ENCODE assay signal across 8 cellular contexts in the genomic region with DNA sequence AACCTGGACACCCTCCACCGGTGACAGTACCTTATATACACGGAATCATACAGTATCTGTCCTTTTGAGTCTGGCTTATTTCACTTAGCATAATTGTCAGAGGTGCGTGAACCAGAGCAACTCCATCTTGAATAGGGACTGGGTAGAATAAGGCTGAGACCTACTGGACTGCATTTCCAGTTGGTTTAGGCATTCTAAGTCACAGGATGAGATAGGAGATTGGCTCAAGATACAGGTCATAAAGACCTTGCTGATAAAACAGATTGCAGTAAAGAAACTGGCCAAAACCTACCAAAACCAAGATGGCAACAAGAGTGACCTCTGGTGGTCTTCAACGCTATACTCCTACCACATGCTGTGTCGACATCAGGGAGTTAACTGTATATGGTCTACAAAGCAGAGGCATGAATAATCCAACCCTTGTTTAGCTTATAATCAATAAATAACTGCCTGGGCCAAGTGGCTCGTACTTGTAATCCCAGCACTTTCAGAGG. TPM values are rescaled to one million over a fixed set of nuclear protein-coding genes. Genes with fewer than 3 reads are reported as not detected.
DNase-seq lines count a peak whose midpoint lies in the region; ATAC-seq and TF ChIP-seq lines count a peak whose summit lies in the region.

No MANE protein-coding gene starts in this region.

- peaks cover 19% of the 10 kb centered on the region for H3K4me1 ChIP-seq in suprapubic skin

- H3K36me3 Mint-ChIP-seq in activated T-helper 2 cell treated with anti-CD3 and anti-CD28 coated beads, Interferon-gamma antibody, Interleukin-2, Interleukin-4, amounts not matched to agents 10 μg/mL and 5 μg/mL and 100 μg/mL, durations not matched to agents 14 hours and 24 hours and 36 hours (ENCODE audit: low read depth) = peaks cover 30% of the 10 kb centered on the region
- H3K36me3 Mint-ChIP-seq in memory B cell = peaks cover 4% of the 10 kb centered on the region

- H3K9me3 ChIP-seq in suprapubic skin = no peaks in the 10 kb centered on the region

- no peaks in the 10 kb centered on the region for H3K27me3 ChIP-seq in suprapubic skin

- TF ChIP-seq EP300 in suprapubic skin (IDR thresholded peaks at IDR 0.05) = no peak

- H3K4me3 Mint-ChIP-seq in activated T-helper 2 cell treated with anti-CD3 and anti-CD28 coated beads, Interferon-gamma antibody, Interleukin-2, Interleukin-4, amounts not matched to agents 10 μg/mL and 5 μg/mL and 100 μg/mL, durations not matched to agents 14 hours and 24 hours and 36 hours (ENCODE audit: low read depth) = no peak overlapping the region
- H3K4me3 Mint-ChIP-seq in memory B cell = peak overlapping the region; percentile 2

- intact Hi-C loops in activated T-helper 2 cell treated with anti-CD3 and anti-CD28 coated beads, Interferon-gamma antibody, Interleukin-2, Interleukin-4, amounts not matched to agents 10 μg/mL and 5 μg/mL and 100 μg/mL, durations not matched to agents 14 hours and 24 hours and 36 hours (cut with micrococcal nuclease) = loop anchor here (5.0 kb wide), 1 partner anchor 45 kb away; a partner anchor contains a TSS

- WGBS in suprapubic skin = 47% methylated on average over 6 of the region's 6 CpGs

- DNase-seq in NCI-H2171 treated with DMSO at 0.1 percent for 48 hours (lab: John Stamatoyannopoulos, UW) (peak; percentile 14), NCI-H2171 (lab: John Stamatoyannopoulos, UW) (no peak), MV-4-11 (lab: John Stamatoyannopoulos, UW) (peak; percentile 69), memory B cell (ENCODE audit: low spot score in 2 of 2) (no peak), suprapubic skin (ENCODE audit: low spot score in 2 of 2) (no peak), HuH-7 (ENCODE audit: low spot score) (no peak)
- no peak for DNase-seq in activated T-helper 2 cell treated with anti-CD3 and anti-CD28 coated beads, Interferon-gamma antibody, Interleukin-2, Interleukin-4, amounts not matched to agents 10 μg/mL and 5 μg/mL and 100 μg/mL, durations not matched to agents 14 hours and 24 hours and 36 hours (ENCODE audit: low spot score)
- no peak for DNase-seq in stimulated activated CD4-positive, alpha-beta T cell treated with anti-CD3 and anti-CD28 coated beads, Interleukin-4, amount 100 ng/mL, for 4 hours

- H3K27me3 Mint-ChIP-seq in activated T-helper 2 cell treated with anti-CD3 and anti-CD28 coated beads, Interferon-gamma antibody, Interleukin-2, Interleukin-4, amounts not matched to agents 10 μg/mL and 5 μg/mL and 100 μg/mL, durations not matched to agents 14 hours and 24 hours and 36 hours (ENCODE audit: low read depth) = no peaks in the 10 kb centered on the region
- no peaks in the 10 kb centered on the region for H3K27me3 Mint-ChIP-seq in memory B cell

- no peak for TF ChIP-seq CTCF in suprapubic skin (IDR thresholded peaks at IDR 0.05)

- ATAC-seq in memory B cell (ENCODE audit: low read depth) = no peak

- H3K27ac Mint-ChIP-seq in activated T-helper 2 cell treated with anti-CD3 and anti-CD28 coated beads, Interferon-gamma antibody, Interleukin-2, Interleukin-4, amounts not matched to agents 10 μg/mL and 5 μg/mL and 100 μg/mL, durations not matched to agents 14 hours and 24 hours and 36 hours = peak overlapping the region; percentile 97
- peak overlapping the region; percentile 64 for H3K27ac Mint-ChIP-seq in memory B cell

- no peaks in the 10 kb centered on the region for H3K36me3 ChIP-seq in suprapubic skin

- no peak overlapping the region for H3K4me3 ChIP-seq in suprapubic skin

- peaks cover 28% of the 10 kb centered on the region for H3K4me1 Mint-ChIP-seq in activated T-helper 2 cell treated with anti-CD3 and anti-CD28 coated beads, Interferon-gamma antibody, Interleukin-2, Interleukin-4, amounts not matched to agents 10 μg/mL and 5 μg/mL and 100 μg/mL, durations not matched to agents 14 hours and 24 hours and 36 hours (ENCODE audit: low read depth)
- H3K4me1 Mint-ChIP-seq in memory B cell = peaks cover 6% of the 10 kb centered on the region

- H3K9me3 Mint-ChIP-seq in activated T-helper 2 cell treated with anti-CD3 and anti-CD28 coated beads, Interferon-gamma antibody, Interleukin-2, Interleukin-4, amounts not matched to agents 10 μg/mL and 5 μg/mL and 100 μg/mL, durations not matched to agents 14 hours and 24 hours and 36 hours = no peaks in the 10 kb centered on the region
- no peaks in the 10 kb centered on the region for H3K9me3 Mint-ChIP-seq in memory B cell

- no peak overlapping the region for H3K27ac ChIP-seq in suprapubic skin

- no peak for TF ChIP-seq POLR2A in suprapubic skin (IDR thresholded peaks at IDR 0.05)

RNA-seq across cellular contexts. Expression of a gene that starts 1.4 kb away (rescaled TPM):
- total RNA-seq in activated T-helper 2 cell treated with anti-CD3 and anti-CD28 coated beads, Interferon-gamma antibody, Interleukin-2, Interleukin-4, amounts not matched to agents 10 μg/mL and 5 μg/mL and 100 μg/mL, durations not matched to agents 14 hours and 24 hours and 36 hours = 342 and 361 TPM in 2 replicates
- 100 to 1,000 TPM; 110 to 194 (median 147) TPM for total RNA-seq in suprapubic skin

RNA-seq across cellular contexts. Expression of a gene that starts 6.1 kb away (rescaled TPM):
- not detected in 2 replicates for total RNA-seq in activated T-helper 2 cell treated with anti-CD3 and anti-CD28 coated beads, Interferon-gamma antibody, Interleukin-2, Interleukin-4, amounts not matched to agents 10 μg/mL and 5 μg/mL and 100 μg/mL, durations not matched to agents 14 hours and 24 hours and 36 hours
- 1 to 10 TPM in 3 of 4 donors, under 1 TPM in 1; 0.24 to 2.5 (median 2.1) TPM for total RNA-seq in suprapubic skin

RNA-seq across cellular contexts. Expression of a gene that starts 13.4 kb away (rescaled TPM):
- total RNA-seq in activated T-helper 2 cell treated with anti-CD3 and anti-CD28 coated beads, Interferon-gamma antibody, Interleukin-2, Interleukin-4, amounts not matched to agents 10 μg/mL and 5 μg/mL and 100 μg/mL, durations not matched to agents 14 hours and 24 hours and 36 hours = 31.4 and 34.5 TPM in 2 replicates
- total RNA-seq in suprapubic skin = 10 to 100 TPM; 34.2 to 51.5 (median 42.8) TPM

RNA-seq across cellular contexts. Expression of a gene that starts 30.0 kb away (rescaled TPM):
- 4.8 and 5.4 TPM in 2 replicates for total RNA-seq in activated T-helper 2 cell treated with anti-CD3 and anti-CD28 coated beads, Interferon-gamma antibody, Interleukin-2, Interleukin-4, amounts not matched to agents 10 μg/mL and 5 μg/mL and 100 μg/mL, durations not matched to agents 14 hours and 24 hours and 36 hours
- total RNA-seq in suprapubic skin = 10 to 100 TPM in 3 of 4 donors, 1 to 10 TPM in 1; 6.6 to 12.8 (median 10.4) TPM

RNA-seq across cellular contexts. Expression of a gene that starts 34.0 kb away (rescaled TPM):
- total RNA-seq in activated T-helper 2 cell treated with anti-CD3 and anti-CD28 coated beads, Interferon-gamma antibody, Interleukin-2, Interleukin-4, amounts not matched to agents 10 μg/mL and 5 μg/mL and 100 μg/mL, durations not matched to agents 14 hours and 24 hours and 36 hours = 95.7 and 96.8 TPM in 2 replicates
- 10 to 100 TPM; 27.6 to 72.3 (median 36.2) TPM for total RNA-seq in suprapubic skin

Comparison
In these comparisons a context has a peak if more than half of its experiments do, and no peak if none do; other contexts are left out.
1. DNase-seq: peak in NCI-H2171 treated with DMSO at 0.1 percent for 48 hours (single experiment) and MV-4-11 (single experiment); none in NCI-H2171 (single experiment), activated T-helper 2 cell treated with anti-CD3 and anti-CD28 coated beads, Interferon-gamma antibody, Interleukin-2, Interleukin-4, amounts not matched to agents 10 μg/mL and 5 μg/mL and 100 μg/mL, durations not matched to agents 14 hours and 24 hours and 36 hours (single experiment), memory B cell (0 of 2), suprapubic skin (0 of 2), HuH-7 (single experiment) and stimulated activated CD4-positive, alpha-beta T cell treated with anti-CD3 and anti-CD28 coated beads, Interleukin-4, amount 100 ng/mL, for 4 hours (0 of 2).